9 cellular contexts compared by ENCODE assay signal in the genomic region with DNA sequence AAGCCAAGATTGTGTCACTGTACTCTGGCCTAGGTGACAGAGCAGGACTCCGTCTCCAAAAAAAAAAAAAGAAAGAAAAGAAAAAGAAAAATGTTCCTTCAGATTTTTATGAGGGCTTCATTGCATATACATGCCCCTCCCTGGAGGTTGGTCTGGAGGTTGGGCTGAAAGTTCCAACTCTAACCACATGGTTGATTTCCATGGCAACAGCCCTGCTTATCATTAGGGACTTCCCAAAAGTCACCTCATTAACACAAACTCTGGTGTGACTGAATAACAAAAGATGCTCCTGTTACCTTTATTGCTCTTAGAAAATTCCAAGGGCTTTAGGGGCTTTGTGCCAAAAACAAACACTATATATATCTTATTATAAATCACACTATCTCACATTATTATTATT.
DNase-seq lines count a peak whose midpoint lies in the region; ATAC-seq and TF ChIP-seq lines count a peak whose summit lies in the region.
"Had no signal": no experiment of that assay in that cellular context is flagged by ENCODE, and none has a peak within 500 bp of the region (broad histone marks: within the 10 kb centered on the region; RNA-seq: fewer than 3 reads in every experiment).

No MANE protein-coding gene starts in this region.

- POLR2A ChIA-PET in GM10248 (lab: Yijun Ruan, JAX), result no interaction called here

- ATAC-seq in GM19043 (IDR thresholded peaks at IDR 0.05; ENCODE audit: low read depth, unreplicated experiment), result peak; percentile 82
- ATAC-seq in HG02763 (IDR thresholded peaks at IDR 0.05; ENCODE audit: unreplicated experiment), result peak; percentile 95
- ATAC-seq in HG03139 (IDR thresholded peaks at IDR 0.05; ENCODE audit: unreplicated experiment), result no peak
- no peak for ATAC-seq in left cardiac atrium

- DNase-seq in GM10248 (ENCODE audit: extremely low spot score) (peak; percentile 32), OCI-M1 (lab: John Stamatoyannopoulos, UW) (peak; percentile 50), posterior vena cava (ENCODE audit: low spot score) (no peak), HT-29 (ENCODE audit: low spot score) (no peak), left cardiac atrium (no peak)
- DNase-seq: NCI-H526 treated with DMSO at 0.1 percent for 48 hours had no signal

- CTCF ChIA-PET in GM10248 (lab: Yijun Ruan, JAX), result interaction anchor here (1.4 to 4.4 kb wide), 2 partner anchors 12 to 45 kb away, joined by 3 to 19 read pairs; no protein-coding TSS in a partner anchor

- intact Hi-C loops in posterior vena cava (cut with DNase I), result loop anchor here in 1 of 2 donors (10.0 kb wide), 1 partner anchor 190 kb away; no protein-coding TSS in a partner anchor
- intact Hi-C loops in left cardiac atrium (cut with DNase I), result no loop called here

- no peak for TF ChIP-seq CTCF in GM10248 (IDR thresholded peaks at IDR 0.05; ENCODE audit: control extremely low read depth, extremely low read depth, low read depth, missing control alignments)

Comparison
In these comparisons a context has a peak if more than half of its experiments do, and no peak if none do; other contexts are left out.
1. DNase-seq: peak in GM10248 (single experiment) and OCI-M1 (single experiment); none in posterior vena cava (single experiment), HT-29 (single experiment) and left cardiac atrium (single experiment).
2. ATAC-seq: peak in GM19043 (single experiment) and HG02763 (single experiment); none in HG03139 (single experiment) and left cardiac atrium (0 of 2).